Comparison of ENCODE assay signal across 24 cellular contexts in the genomic region with DNA sequence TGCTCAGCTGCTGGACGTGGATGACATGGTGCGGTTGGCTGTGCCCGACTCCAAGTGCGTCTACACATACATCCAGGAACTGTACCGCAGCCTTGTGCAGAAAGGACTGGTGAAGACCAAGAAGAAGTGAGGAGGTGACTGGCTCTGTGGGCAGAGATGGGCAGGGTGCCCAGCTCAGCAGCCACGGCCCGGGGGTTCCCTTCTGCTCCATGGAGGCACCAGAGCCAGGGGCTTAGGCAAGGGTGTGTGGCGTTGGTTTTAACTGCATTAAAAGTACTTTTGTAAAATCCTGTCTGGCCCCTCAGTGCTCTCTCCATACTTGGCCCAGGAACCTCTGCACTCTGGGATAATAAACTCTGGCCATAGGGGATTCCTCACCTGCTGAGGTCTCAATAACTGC. TPM values are rescaled to one million over a fixed set of nuclear protein-coding genes. Genes with fewer than 3 reads are reported as not detected.
"Had no signal": no experiment of that assay in that cellular context is flagged by ENCODE, and none has a peak within 500 bp of the region (broad histone marks: within the 10 kb centered on the region; RNA-seq: fewer than 3 reads in every experiment).

No MANE protein-coding gene starts in this region.

- ATAC-seq: activated T-cell treated with anti-CD3 and anti-CD28 coated beads, Interleukin-2, amount 50 U/mL, for 72 hours; heart right ventricle; naive thymus-derived CD8-positive, alpha-beta T cell; right lobe of liver; upper lobe of right lung had no signal

- H3K9me3 ChIP-seq: breast epithelium, esophagus squamous epithelium, heart right ventricle, right lobe of liver, stomach, tibial artery, upper lobe of right lung had no signal

- H3K4me1 ChIP-seq: breast epithelium, right lobe of liver, stomach, tibial artery, upper lobe of right lung had no signal

- H3K4me3 ChIP-seq: breast epithelium, esophagus squamous epithelium, heart right ventricle, right lobe of liver, stomach, tibial artery, upper lobe of right lung had no signal

- H3K27me3 ChIP-seq: breast epithelium, esophagus squamous epithelium, heart right ventricle, right lobe of liver, stomach, tibial artery, upper lobe of right lung had no signal

- H3K9me3 Mint-ChIP-seq: activated T-cell treated with anti-CD3 and anti-CD28 coated beads, Interleukin-2, amount 50 U/mL, for 72 hours; naive thymus-derived CD8-positive, alpha-beta T cell had no signal

- H3K27me3 Mint-ChIP-seq: naive thymus-derived CD8-positive, alpha-beta T cell had no signal

- DNase-seq: activated CD4-positive, alpha-beta T cell treated with anti-CD3 and anti-CD28 coated beads for 4 hours; activated CD4-positive, alpha-beta T cell treated with anti-CD3 and anti-CD28 coated beads, Interleukin-2, amount 50 U/mL, for 48 hours; activated naive CD4-positive, alpha-beta T cell; activated T-cell treated with anti-CD3 and anti-CD28 coated beads, Interleukin-2, amount 50 U/mL, for 72 hours; dermis blood vessel endothelial cell; effector CD4-positive, alpha-beta T cell; esophagus squamous epithelium; foreskin melanocyte; heart right ventricle; naive thymus-derived CD8-positive, alpha-beta T cell; right lobe of liver; stimulated activated CD4-positive, alpha-beta T cell treated with anti-CD3 and anti-CD28 coated beads, Interleukin-2, amount 100 ng/mL, for 48 hours; stomach; T-helper 9 cell; tibial artery; upper lobe of right lung had no signal

- H3K4me3 Mint-ChIP-seq: activated T-cell treated with anti-CD3 and anti-CD28 coated beads, Interleukin-2, amount 50 U/mL, for 72 hours; naive thymus-derived CD8-positive, alpha-beta T cell had no signal

- H3K27ac Mint-ChIP-seq: activated T-cell treated with anti-CD3 and anti-CD28 coated beads, Interleukin-2, amount 50 U/mL, for 72 hours had no signal

- H3K27ac ChIP-seq: breast epithelium, epithelial cell of prostate, esophagus squamous epithelium, heart right ventricle, right lobe of liver, stomach, tibial artery, upper lobe of right lung, VCaP had no signal

RNA-seq across cellular contexts. Expression of a gene that starts 12.6 kb away (rescaled TPM):
- total RNA-seq: activated T-cell treated with anti-CD3 and anti-CD28 coated beads, Interleukin-2, amount 50 U/mL, for 72 hours; breast epithelium; dermis blood vessel endothelial cell; esophagus squamous epithelium; glomerular endothelial cell; heart right ventricle; kidney epithelial cell; lower leg skin; naive thymus-derived CD8-positive, alpha-beta T cell; osteoblast; right lobe of liver; stomach; T-helper 1 cell treated with Interleukin-12 subunit alpha and Interleukin-12 subunit beta and Interleukin-4 antibody, amounts not matched to agents 30 ng/mL and 1 ng/mL, for 36 hours; upper lobe of right lung had no signal
- polyA plus RNA-seq: heart right ventricle, stomach had no signal

RNA-seq across cellular contexts. Expression of a gene that starts 47.5 kb away (rescaled TPM):
- total RNA-seq: activated T-cell treated with anti-CD3 and anti-CD28 coated beads, Interleukin-2, amount 50 U/mL, for 72 hours; naive thymus-derived CD8-positive, alpha-beta T cell had no signal
- polyA plus RNA-seq: naive thymus-derived CD8-positive, alpha-beta T cell had no signal
